In the genomic region with DNA sequence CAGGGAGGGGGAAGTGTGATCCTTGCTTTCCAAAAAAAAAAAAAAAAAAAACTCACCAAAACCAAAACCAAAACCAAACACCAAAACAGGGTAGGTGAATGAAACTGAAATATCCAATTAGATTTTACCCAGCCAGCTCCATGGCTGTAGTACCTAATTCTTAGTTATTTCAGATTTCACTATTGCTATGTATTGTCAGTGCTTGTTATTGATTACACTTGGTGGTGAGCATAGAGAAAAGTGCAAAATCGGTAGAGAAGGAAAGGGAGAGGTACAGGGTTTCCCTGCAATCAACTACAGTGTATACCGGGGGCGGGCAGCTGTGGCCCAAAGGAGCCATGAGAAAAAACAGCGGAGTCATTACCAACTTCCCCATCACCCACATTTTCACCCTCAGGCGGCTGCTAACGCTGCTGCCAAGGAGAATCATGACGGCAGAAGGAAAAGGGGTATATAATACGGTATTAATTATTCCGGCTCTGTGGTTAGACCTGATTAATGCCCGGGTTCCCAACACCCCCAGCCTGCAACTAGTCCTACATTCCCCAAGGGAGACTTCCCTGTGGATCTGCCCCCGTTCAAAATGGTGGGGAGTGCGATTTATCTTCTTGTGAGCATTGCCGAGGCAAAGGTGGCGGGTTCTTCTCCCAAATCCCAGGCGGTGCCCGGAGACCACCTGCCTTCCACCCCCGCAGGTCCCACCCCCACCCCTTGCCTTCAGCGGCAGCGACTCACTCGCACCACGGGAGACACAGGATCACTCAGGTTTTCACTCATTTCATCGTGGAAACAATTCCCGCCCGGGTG, we compare ENCODE assay signal across 8 cellular contexts. TPM values are rescaled to one million over a fixed set of nuclear protein-coding genes. Genes with fewer than 3 reads are reported as not detected.
A peak's percentile ranks its signal among the peaks of the same experiment; 100 is the strongest.
DNase-seq lines count a peak whose midpoint lies in the region; ATAC-seq, FAIRE-seq and TF ChIP-seq lines count a peak whose summit lies in the region.

A gene (minus strand): TSS at position 30 of the 807 bp plus-strand sequence. CDS start 486 bp downstream, outside the sequence.

- ATAC-seq in HG03571 (IDR thresholded peaks at IDR 0.05; ENCODE audit: unreplicated experiment) (peak; percentile 21), GM12878 (peak; percentile 39), GM18519 (IDR thresholded peaks at IDR 0.05; ENCODE audit: low FRiP score, unreplicated experiment) (no peak)

- H3K27me3 ChIP-seq in GM12878 (replicated peaks in 1 of 2; ENCODE audit: control insufficient read depth in 2 of 2, insufficient read depth in 2 of 2, low read length in 1 of 2) (no peaks in the 10 kb centered on the region), iPS-15b (ENCODE audit: control insufficient read depth, insufficient read depth, low read length) (no peaks in the 10 kb centered on the region), skeletal muscle satellite cell (ENCODE audit: control insufficient read depth, insufficient read depth, low read length) (no peaks in the 10 kb centered on the region)

- no peak for TF ChIP-seq RAD21 in GM12878 (IDR thresholded peaks at IDR 0.05; ENCODE audit: insufficient read depth, low read depth, low read length)

- RAD21 ChIA-PET in GM12878 (lab: Charles Lee; ENCODE audit: unreplicated experiment): interaction anchor here (0.6 to 2.3 kb wide), 12 partner anchors 18 to 354 kb away, joined by 3 to 13 read pairs (median 4); a partner anchor contains a TSS

- peak within 1 kb of the TSS; percentile 90 for H3K4me2 ChIP-seq in GM12878 (ENCODE audit: control insufficient read depth, insufficient read depth)
- peak within 1 kb of the TSS; percentile 80 for H3K4me2 ChIP-seq in skeletal muscle satellite cell (ENCODE audit: low read length)

- DNase-seq in GM03348 (ENCODE audit: low spot score) (peak; percentile 31), T-helper 2 cell (peak in 4 of 5 experiments; percentile 32 to 76 (median 50)), GM12878 (ENCODE audit: low read depth, low spot score) (peak; percentile 20), NCI-H1092 (lab: John Stamatoyannopoulos, UW) (no peak)

- in situ Hi-C loops in GM12878 (cut with MboI): loop anchor here (25.0 kb wide), 1 partner anchor 657 kb away; no protein-coding TSS in a partner anchor

- WGBS in GM12878 (ENCODE audit: insufficient coverage, insufficient replicate concordance, low lambda C conversion rate, missing lambda C conversion rate): under 1% methylated on average over 22 of the region's 24 CpGs

- SMC1A ChIA-PET in GM12878 (lab: Charles Lee; ENCODE audit: uncharacterized antibody, unreplicated experiment): interaction anchor here (1.2 to 2.7 kb wide), 8 partner anchors 15 to 198 kb away, joined by 3 to 11 read pairs (median 6); no protein-coding TSS in a partner anchor

- TF ChIP-seq CTCF in GM12878 (IDR thresholded peaks at IDR 0.05 in 2 of 3, conservative IDR thresholded peaks at IDR 0.05 in 1 of 3; ENCODE audit: control insufficient read depth in 2 of 3, extremely low read depth in 1 of 3, insufficient read depth in 1 of 3, low read depth in 3 of 3, low read length in 3 of 3): no peak

- peak within 1 kb of the TSS; percentile 86 for H3K4me3 ChIP-seq in GM12878
- H3K4me3 ChIP-seq in iPS-15b (ENCODE audit: low read depth, low read length): peak within 1 kb of the TSS; percentile 89
- H3K4me3 ChIP-seq in skeletal muscle satellite cell (ENCODE audit: low read length): peak within 1 kb of the TSS; percentile 98

- H3K9ac ChIP-seq in GM12878 (ENCODE audit: control insufficient read depth, insufficient read depth, low read length): peak within 1 kb of the TSS; percentile 99
- peak within 1 kb of the TSS; percentile 99 for H3K9ac ChIP-seq in iPS-15b (ENCODE audit: low read depth, low read length)
- H3K9ac ChIP-seq in skeletal muscle satellite cell (ENCODE audit: low read depth, low read length): peak within 1 kb of the TSS; percentile 100

- peak; percentile 52 for TF ChIP-seq POLR2A in GM12878 (IDR thresholded peaks at IDR 0.05; ENCODE audit: low read depth, low read length)

- intact Hi-C loops in GM12878 (cut with micrococcal nuclease; ENCODE audit: unreplicated experiment): loop anchor here (10.0 kb wide), 1 partner anchor 305 kb away; no protein-coding TSS in a partner anchor

- POLR2A ChIA-PET in GM12878 (lab: Charles Lee): interaction anchor here (0.6 to 3.5 kb wide), 13 partner anchors 9 to 1803 kb away, joined by 3 to 25 read pairs (median 5); no protein-coding TSS in a partner anchor

- peaks cover 63% of the 10 kb centered on the region for H3K79me2 ChIP-seq in GM12878 (ENCODE audit: control insufficient read depth, insufficient read depth, low read length)

- H3K9me3 ChIP-seq in GM12878 (replicated peaks; ENCODE audit: control insufficient read depth, insufficient read depth, low read length) (no peaks in the 10 kb centered on the region), iPS-15b (ENCODE audit: control insufficient read depth, insufficient read depth, low read length) (no peaks in the 10 kb centered on the region), skeletal muscle satellite cell (replicated peaks; ENCODE audit: low read length) (no peaks in the 10 kb centered on the region)

- peak in 1 of 2 experiments; percentile 33; a peak in 1 of 4 replicates for TF ChIP-seq EP300 in GM12878 (IDR thresholded peaks at IDR 0.05; ENCODE audit: borderline replicate concordance in 1 of 2, control insufficient read depth in 1 of 2, low read depth in 2 of 2, low read length in 2 of 2)

- peak within 1 kb of the TSS; percentile 95 for H3K27ac ChIP-seq in GM12878 (ENCODE audit: control insufficient read depth, insufficient read depth)

- no peaks in the 10 kb centered on the region; the same call in 1 of the 2 replicates for H3K4me1 ChIP-seq in GM12878 (ENCODE audit: control insufficient read depth, insufficient read depth, low read length)
- H3K4me1 ChIP-seq in iPS-15b (ENCODE audit: control insufficient read depth, insufficient read depth, low read length): peaks cover 3% of the 10 kb centered on the region
- peaks cover 24% of the 10 kb centered on the region for H3K4me1 ChIP-seq in skeletal muscle satellite cell (ENCODE audit: control insufficient read depth, insufficient read depth, low read length)

- CTCF ChIA-PET in GM12878 (lab: Yijun Ruan, JAX): interaction anchor here (1.2 to 1.9 kb wide), 4 partner anchors 24 to 286 kb away, joined by 3 to 12 read pairs (median 4); no protein-coding TSS in a partner anchor

- no peak within 1 kb of the TSS for H2AFZ ChIP-seq in GM12878 (ENCODE audit: control insufficient read depth, low read depth, low read length)

- H4K20me1 ChIP-seq in GM12878 (ENCODE audit: control insufficient read depth, insufficient read depth): peaks cover 11% of the 10 kb centered on the region; the same call in 1 of the 2 replicates

- peaks cover 0 to 21% of the 10 kb centered on the region in 2 experiments; a peak in 3 of 4 replicates for H3K36me3 ChIP-seq in GM12878 (ENCODE audit: control insufficient read depth in 2 of 2, insufficient read depth in 2 of 2, low read length in 1 of 2)
- H3K36me3 ChIP-seq in iPS-15b (ENCODE audit: control insufficient read depth, insufficient read depth, low read length): peaks cover 6% of the 10 kb centered on the region
- peaks cover 51% of the 10 kb centered on the region for H3K36me3 ChIP-seq in skeletal muscle satellite cell (ENCODE audit: insufficient read depth, low read length)

- TSS peak; percentile 74 for BruUV-seq in GM12878 (replicated peaks; lab: Mats Ljungman, UMichigan)

- FAIRE-seq in GM12878 (lab: Jason Lieb, UNC): peak; percentile 69

TF ChIP-seq in GM12878, 131 proteins besides CTCF, POLR2A, EP300 and RAD21 (continues in another document):
- no peak for TF ChIP-seq SREBF2 (IDR thresholded peaks at IDR 0.05; ENCODE audit: low read length)
- peak; percentile 42 to 55 for TF ChIP-seq IKZF2 (IDR thresholded peaks at IDR 0.05)
- TF ChIP-seq, protein P1, sequence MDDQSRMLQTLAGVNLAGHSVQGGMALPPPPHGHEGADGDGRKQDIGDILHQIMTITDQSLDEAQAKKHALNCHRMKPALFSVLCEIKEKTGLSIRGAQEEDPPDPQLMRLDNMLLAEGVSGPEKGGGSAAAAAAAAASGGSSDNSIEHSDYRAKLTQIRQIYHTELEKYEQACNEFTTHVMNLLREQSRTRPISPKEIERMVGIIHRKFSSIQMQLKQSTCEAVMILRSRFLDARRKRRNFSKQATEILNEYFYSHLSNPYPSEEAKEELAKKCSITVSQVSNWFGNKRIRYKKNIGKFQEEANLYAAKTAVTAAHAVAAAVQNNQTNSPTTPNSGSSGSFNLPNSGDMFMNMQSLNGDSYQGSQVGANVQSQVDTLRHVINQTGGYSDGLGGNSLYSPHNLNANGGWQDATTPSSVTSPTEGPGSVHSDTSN (IDR thresholded peaks at IDR 0.05; ENCODE audit: insufficient replicate concordance, low read depth, low read length): no peak
- TF ChIP-seq CBX3 (IDR thresholded peaks at IDR 0.05; ENCODE audit: borderline replicate concordance, low read depth): no peak
- TF ChIP-seq STAT1 (conservative IDR thresholded peaks at IDR 0.05): no peak
- peak; percentile 68 for TF ChIP-seq YY1 (IDR thresholded peaks at IDR 0.05; ENCODE audit: low read depth, low read length)

RNA-seq across cellular contexts. Expression of the gene that starts here (rescaled TPM):
- total RNA-seq in GM12878 (2013; cell fraction: nucleolus; rRNA removed): 86.5 and 96.5 TPM in 2 replicates
- 55.6 and 61.5 TPM in 2 replicates for total RNA-seq in GM12878 (2014; rRNA removed)
- total RNA-seq in GM12878 (2014; rRNA removed; fragmentation: Illumina TruSeq; extraction: Trizol): 92.2 and 92.7 TPM in 2 replicates
- total RNA-seq in GM12878 (2021): 111 and 113 TPM in 2 replicates
- polyA plus RNA-seq in GM12878 (2011; ENCODE audit: low read depth): 46.1 TPM
- 128 and 158 TPM in 2 replicates for polyA plus RNA-seq in GM12878 (2011; rRNA removed)
- 53.6 and 63.0 TPM in 2 replicates for polyA plus RNA-seq in GM12878 (2011; cell fraction: cytosol; rRNA removed)
- 81.7 and 136 TPM in 2 replicates for polyA plus RNA-seq in GM12878 (2011; cell fraction: nucleus; rRNA removed)
- polyA plus RNA-seq in GM12878 (2012): 85.1 and 101 TPM in 2 replicates
- 125 and 161 TPM in 2 replicates for polyA plus RNA-seq in GM12878 (2014; fragmentation: Illumina TruSeq; extraction: Trizol)
- polyA plus RNA-seq in GM12878 (2014; fragmentation: Nextera tagmentation; extraction: Ambion mirVana): 100 to 1,000 TPM; 196 to 565 TPM
- 66.8 and 73.9 TPM in 2 replicates for polyA plus RNA-seq in GM12878 (2014; rRNA removed)
- 100 to 1,000 TPM; 290 to 309 TPM for polyA plus RNA-seq in GM12878 (2016; fragmentation: Nextera tagmentation; extraction: Ambion mirVana)
- 89.7 and 107 TPM in 2 replicates for polyA minus RNA-seq in GM12878 (2011; rRNA and poly(A)+ RNA removed)
- 42.2 and 63.3 TPM in 2 replicates for polyA minus RNA-seq in GM12878 (2011; cell fraction: cytosol; rRNA and poly(A)+ RNA removed)
- 36.1 and 50.7 TPM in 2 replicates for polyA minus RNA-seq in GM12878 (2011; cell fraction: nucleus; rRNA and poly(A)+ RNA removed)
- 90.4 and 118 TPM in 2 replicates for total RNA-seq in skeletal muscle satellite cell (2012; rRNA removed)
